Comparison of ENCODE assay signal across 22 cellular contexts in the genomic region with DNA sequence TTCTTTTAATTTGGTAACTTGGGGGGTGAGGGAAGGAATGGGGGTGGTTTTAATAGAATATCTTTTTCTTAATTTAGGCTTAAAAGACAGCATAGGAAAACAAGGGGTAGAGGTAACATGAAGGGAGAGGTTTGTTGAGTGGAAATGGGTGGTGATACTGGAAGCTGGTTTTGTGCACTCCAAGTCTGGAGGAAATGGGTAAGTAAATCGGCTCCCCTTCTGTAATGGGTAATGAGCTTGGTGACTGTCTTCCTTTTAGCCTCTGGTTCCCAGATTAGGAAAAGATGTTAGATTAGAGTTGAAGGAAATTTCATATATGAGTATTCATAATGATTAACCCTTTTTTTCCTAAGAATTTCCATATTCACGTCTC.
DNase-seq lines count a peak whose midpoint lies in the region; ATAC-seq, FAIRE-seq and TF ChIP-seq lines count a peak whose summit lies in the region.
"Had no signal": no experiment of that assay in that cellular context is flagged by ENCODE, and none has a peak within 500 bp of the region (broad histone marks: within the 10 kb centered on the region; RNA-seq: fewer than 3 reads in every experiment).

No MANE protein-coding gene starts in this region.

- H3K79me2 ChIP-seq in H9 (ENCODE audit: insufficient read depth, low read length): no peaks in the 10 kb centered on the region
- H3K79me2 ChIP-seq in H1 (ENCODE audit: control insufficient read depth in 1 of 2, insufficient read depth in 2 of 2, low read length in 2 of 2): no peaks in the 10 kb centered on the region

- H4K20me1 ChIP-seq in H9 (ENCODE audit: control insufficient read depth, insufficient read depth, insufficient read length) (no peaks in the 10 kb centered on the region), H1 (replicated peaks in 1 of 2; ENCODE audit: control insufficient read depth in 1 of 2, insufficient read depth in 2 of 2, low read length in 2 of 2) (no peaks in the 10 kb centered on the region)

- H2AK5ac ChIP-seq in H9 (ENCODE audit: insufficient read length, low read length) (no peak overlapping the region), H1 (ENCODE audit: low read depth, low read length) (no peak overlapping the region)

- no peak for ATAC-seq in Panc1

- H3K27me3 ChIP-seq in H9 (ENCODE audit: insufficient read depth, low read length) (no peaks in the 10 kb centered on the region), Panc1 (ENCODE audit: control insufficient read depth, insufficient read depth, low read length) (no peaks in the 10 kb centered on the region), H1 (replicated peaks in 1 of 4; ENCODE audit: control insufficient read depth in 3 of 4, extremely low read depth in 1 of 4, insufficient read depth in 3 of 4, low read length in 3 of 4) (no peaks in the 10 kb centered on the region)

- no CpG with 5 or more reads among the region's 2 CpGs for WGBS in H9 (ENCODE audit: extremely low coverage, insufficient read length, low lambda C conversion rate)
- whole genome bisulfite sequencing in H1 (ENCODE audit: extremely low coverage in 1 of 2, insufficient coverage in 1 of 2, insufficient read length in 1 of 2, insufficient replicate concordance in 2 of 2, low coverage in 1 of 2, low lambda C conversion rate in 2 of 2, missing lambda C conversion rate in 1 of 2), 2 experiments: 92% methylated on average over 2 of the region's 2 CpGs; no CpG with 5 or more reads in 1 of the 2 experiments

- no TSS peak for BruUV-seq in Panc1 (replicated peaks; lab: Mats Ljungman, UMichigan)

- H3K9ac ChIP-seq in H9 (ENCODE audit: extremely low read depth, insufficient read length, low read length) (no peak overlapping the region), H1 (replicated peaks in 1 of 4; ENCODE audit: extremely low read depth in 1 of 4, low read depth in 3 of 4, low read length in 3 of 4) (no peak overlapping the region)
- H3K9ac ChIP-seq: KMS-11, SK-N-SH had no signal

- intact Hi-C loops in Panc1 (cut with micrococcal nuclease; ENCODE audit: unreplicated experiment): no loop called here

- TF ChIP-seq POLR2A in H1 (IDR thresholded peaks at IDR 0.05; ENCODE audit: control extremely low read depth in 1 of 2, low read depth in 2 of 2, low read length in 2 of 2): no peak

- no peak overlapping the region for H3K23ac ChIP-seq in H9 (ENCODE audit: insufficient read length, low read depth, low read length)
- H3K23ac ChIP-seq in H1 (ENCODE audit: insufficient read length): no peak overlapping the region

- H2BK120ac ChIP-seq in H9 (ENCODE audit: low read depth, low read length, poor library complexity, severe bottlenecking) (no peak overlapping the region), H1 (replicated peaks; ENCODE audit: low read depth, low read length) (no peak overlapping the region)

- CTCF ChIA-PET in Panc1 (lab: Charles Lee) (no interaction called here), H1 (lab: Charles Lee; ENCODE audit: partially characterized antibody) (no interaction called here)

- no peaks in the 10 kb centered on the region for H3K9me3 ChIP-seq in H9 (ENCODE audit: control insufficient read depth, low read depth, low read length)
- H3K9me3 ChIP-seq in Panc1 (ENCODE audit: control insufficient read depth, insufficient read depth, low read depth, low read length): no peaks in the 10 kb centered on the region
- H3K9me3 ChIP-seq in H1 (ENCODE audit: insufficient read depth in 2 of 2, low read depth in 1 of 2, low read length in 1 of 2): no peaks in the 10 kb centered on the region
- H3K9me3 ChIP-seq: SK-N-SH had no signal

- no peak for TF ChIP-seq EP300 in H1 (IDR thresholded peaks at IDR 0.05; ENCODE audit: borderline replicate concordance in 1 of 2, low read depth in 2 of 2, low read length in 2 of 2)

- H3K4me3 Mint-ChIP-seq in H9: no peak overlapping the region
- H3K4me3 Mint-ChIP-seq: IgD-negative memory B cell; T-helper 1 cell treated with Interleukin-12 subunit alpha and Interleukin-12 subunit beta and Interleukin-4 antibody, amounts not matched to agents 30 μg/mL and 1 μg/mL, for 36 hours had no signal

- no peaks in the 10 kb centered on the region for H3K9me3 Mint-ChIP-seq in H9
- H3K9me3 Mint-ChIP-seq: IgD-negative memory B cell; T-helper 1 cell treated with Interleukin-12 subunit alpha and Interleukin-12 subunit beta and Interleukin-4 antibody, amounts not matched to agents 30 μg/mL and 1 μg/mL, for 36 hours had no signal

- H2BK5ac ChIP-seq in H9 (ENCODE audit: insufficient read length, low read length) (no peak overlapping the region), H1 (ENCODE audit: low read depth, low read length) (no peak overlapping the region)

- peaks cover 41 to 49% of the 10 kb centered on the region in 2 experiments for H3K4me1 Mint-ChIP-seq in H9

- in situ Hi-C loops in Panc1 (cut with HindIII; ENCODE audit: low pct_unique_long_range_greater_than_20kb, low sequenced_read_pairs): no loop called here

- H3K4me3 ChIP-seq in Panc1 (ENCODE audit: low read depth in 2 of 2, low read length in 2 of 2) (no peak overlapping the region), H1 (ENCODE audit: extremely low read depth in 1 of 4, insufficient read depth in 2 of 4, low read depth in 3 of 4, low read length in 4 of 4) (no peak overlapping the region)

- H3K36me3 Mint-ChIP-seq in H9 (ENCODE audit: insufficient read depth in 1 of 3, low read depth in 3 of 3): no peaks in the 10 kb centered on the region
- H3K36me3 Mint-ChIP-seq: IgD-negative memory B cell had no signal

- H3K27ac ChIP-seq in H9 (ENCODE audit: insufficient read length, low read depth, low read length): no peak overlapping the region
- H3K27ac ChIP-seq in Panc1 (ENCODE audit: low read length): peak overlapping the region; percentile 5; the same call in 1 of the 2 replicates
- H3K27ac ChIP-seq in H1 (ENCODE audit: low read depth, low read length): no peak overlapping the region
- H3K27ac ChIP-seq: KMS-11 had no signal

- H3K27me3 Mint-ChIP-seq in H9 (ENCODE audit: low read depth): no peaks in the 10 kb centered on the region
- H3K27me3 Mint-ChIP-seq: IgD-negative memory B cell had no signal

- H3K18ac ChIP-seq in H9 (ENCODE audit: insufficient read length, low read depth, low read length): no peak overlapping the region
- H3K18ac ChIP-seq in H1 (ENCODE audit: extremely low read depth, low read length): no peak overlapping the region

- H3K23me2 ChIP-seq in H9 (ENCODE audit: insufficient read length, low read depth, low read length, poor library complexity, severe bottlenecking) (no peaks in the 10 kb centered on the region), H1 (ENCODE audit: low read depth, low read length) (no peaks in the 10 kb centered on the region)

- H2AFZ ChIP-seq in H9 (ENCODE audit: low read length): no peak overlapping the region
- H2AFZ ChIP-seq in H1 (ENCODE audit: low read length): no peak overlapping the region

- no peak overlapping the region for H3K56ac ChIP-seq in H9 (ENCODE audit: insufficient read length, low read depth, low read length)
- H3K56ac ChIP-seq in H1 (replicated peaks; ENCODE audit: insufficient read length, low read depth, low read length): peak overlapping the region; percentile 22

- POLR2A ChIA-PET in Panc1 (lab: Charles Lee): no interaction called here
- POLR2A ChIA-PET in H1 (lab: Charles Lee; ENCODE audit: partially characterized antibody): no interaction called here

- H3T11ph ChIP-seq in H9 (ENCODE audit: low read length): no peak overlapping the region

- no peak overlapping the region for H4K5ac ChIP-seq in H9 (ENCODE audit: insufficient read length, low read depth, low read length)
- H4K5ac ChIP-seq in H1 (ENCODE audit: insufficient read length, low read depth, low read length): no peak overlapping the region

- H3K4ac ChIP-seq in H9 (ENCODE audit: low read depth, low read length): no peak overlapping the region
- H3K4ac ChIP-seq in H1 (replicated peaks; ENCODE audit: insufficient read length, low read depth, low read length): no peak overlapping the region

- H2BK15ac ChIP-seq in H9 (ENCODE audit: low read depth, low read length) (no peak overlapping the region), H1 (ENCODE audit: low read length) (no peak overlapping the region)

- no peaks in the 10 kb centered on the region; the same call in 1 of the 2 replicates for H3K4me1 ChIP-seq in H9 (ENCODE audit: insufficient read depth, low read length)
- peaks cover 9% of the 10 kb centered on the region for H3K4me1 ChIP-seq in Panc1 (ENCODE audit: control insufficient read depth, insufficient read depth, low read length)
- H3K4me1 ChIP-seq in H1 (replicated peaks in 1 of 4; ENCODE audit: control insufficient read depth in 3 of 4, insufficient read depth in 4 of 4, low read length in 3 of 4): peaks cover 0 to 2% (median 0%) of the 10 kb centered on the region in 4 experiments; a peak in 3 of 7 replicates

- FAIRE-seq in H1 (lab: Jason Lieb, UNC): no peak
- FAIRE-seq: GM12892 had no signal

- H3K4me2 ChIP-seq in H9 (ENCODE audit: insufficient read depth, insufficient read length, low read length): no peak overlapping the region
- H3K4me2 ChIP-seq in H1 (ENCODE audit: insufficient read depth in 1 of 2, low read depth in 2 of 2, low read length in 2 of 2): no peak overlapping the region
- H3K4me2 ChIP-seq: KMS-11, SK-N-SH had no signal

- H2BK12ac ChIP-seq in H9 (ENCODE audit: insufficient read length, low read depth, low read length): no peak overlapping the region
- H2BK12ac ChIP-seq in H1 (ENCODE audit: low read depth, low read length): no peak overlapping the region

- H3K27ac Mint-ChIP-seq in H9: peak overlapping the region; percentile 4 to 43 (median 8); a peak in 2 of 7 replicates
- H3K27ac Mint-ChIP-seq: IgD-negative memory B cell; T-helper 1 cell treated with Interleukin-12 subunit alpha and Interleukin-12 subunit beta and Interleukin-4 antibody, amounts not matched to agents 30 μg/mL and 1 μg/mL, for 36 hours had no signal

- H4K8ac ChIP-seq in H9 (replicated peaks; ENCODE audit: insufficient read length, low read depth, low read length) (no peak overlapping the region), H1 (ENCODE audit: extremely low read depth, insufficient read depth, low read length) (no peak overlapping the region)

- H2BK20ac ChIP-seq in H9 (ENCODE audit: low read depth, low read length, poor library complexity, severe bottlenecking) (no peak overlapping the region), H1 (ENCODE audit: low read length) (no peak overlapping the region)

- no peak for TF ChIP-seq RAD21 in H1 (IDR thresholded peaks at IDR 0.05 in 1 of 2, conservative IDR thresholded peaks at IDR 0.05 in 1 of 2; ENCODE audit: low read depth in 2 of 2, low read length in 2 of 2)

- no peak overlapping the region for H4K91ac ChIP-seq in H9 (ENCODE audit: insufficient read length, low read depth, low read length)
- H4K91ac ChIP-seq in H1 (replicated peaks; ENCODE audit: insufficient read length, low read length): no peak overlapping the region

- H3K79me1 ChIP-seq in H9 (ENCODE audit: insufficient read depth, low read depth, low read length, poor library complexity, severe bottlenecking): no peaks in the 10 kb centered on the region
- no peaks in the 10 kb centered on the region; the same call in 1 of the 2 replicates for H3K79me1 ChIP-seq in H1 (ENCODE audit: low read depth, low read length)

- DNase-seq in H9 (no peak), Panc1 (ENCODE audit: low read depth, low spot score) (no peak), H1 (ENCODE audit: low read depth in 1 of 2, low spot score in 2 of 2) (no peak), globus pallidus (ENCODE audit: low spot score) (no peak), NCI-H748 treated with DMSO at 0.1 percent for 48 hours (lab: John Stamatoyannopoulos, UW) (no peak), Kasumi-1 (lab: John Stamatoyannopoulos, UW) (no peak), GM03348 (ENCODE audit: low spot score) (no peak)
- DNase-seq: Calu3, DMS79 treated with DMSO at 0.1 percent for 48 hours, GF-D8, NCI-H1092, NCI-H1436, NCI-H187, NCI-H2081 treated with DMSO at 0.1 percent for 48 hours, NCI-H446 treated with DMSO at 0.1 percent for 48 hours, NCI-H526, OCI-M1, SK-N-SH had no signal

- H3K14ac ChIP-seq in H9 (ENCODE audit: insufficient read depth, low read length) (no peak overlapping the region), H1 (ENCODE audit: insufficient read length) (no peak overlapping the region)

- H3K36me3 ChIP-seq in Panc1 (ENCODE audit: control insufficient read depth, insufficient read depth, low read length) (no peaks in the 10 kb centered on the region), H1 (ENCODE audit: control insufficient read depth in 2 of 4, insufficient read depth in 4 of 4, low read length in 3 of 4) (no peaks in the 10 kb centered on the region)

- no peak for TF ChIP-seq CTCF in H9 (conservative IDR thresholded peaks at IDR 0.05)
- TF ChIP-seq CTCF in Panc1 (IDR thresholded peaks at IDR 0.05): no peak
- TF ChIP-seq CTCF in H1 (IDR thresholded peaks at IDR 0.05; ENCODE audit: control extremely low read depth in 1 of 3, insufficient read depth in 1 of 3, low read depth in 1 of 3, low read length in 3 of 3): no peak
